30 cellular contexts compared by ENCODE assay signal in the genomic region with DNA sequence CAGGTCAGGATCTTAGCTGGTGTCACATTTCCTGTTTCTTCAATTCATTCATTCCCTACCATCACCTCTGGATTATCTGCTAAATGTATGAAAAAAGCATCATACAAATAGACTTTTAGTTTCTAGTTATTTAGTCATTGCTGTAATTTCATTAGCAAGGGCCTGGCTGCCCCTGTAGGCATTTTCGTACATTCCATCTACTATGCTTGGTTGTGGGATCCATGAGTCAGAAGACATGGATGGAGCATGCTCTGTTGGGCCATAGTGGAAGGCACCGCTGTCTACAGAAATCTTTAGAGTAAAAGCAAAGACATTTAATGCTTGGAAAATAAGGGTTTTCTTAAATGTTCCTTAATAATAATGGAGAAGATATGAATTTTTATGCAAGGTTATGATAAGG.
A peak's percentile ranks its signal among the peaks of the same experiment; 100 is the strongest.
DNase-seq lines count a peak whose midpoint lies in the region; ATAC-seq and TF ChIP-seq lines count a peak whose summit lies in the region.
"Had no signal": no experiment of that assay in that cellular context is flagged by ENCODE, and none has a peak within 500 bp of the region (broad histone marks: within the 10 kb centered on the region; RNA-seq: fewer than 3 reads in every experiment).

No MANE protein-coding gene starts in this region.

- ATAC-seq in body of pancreas: no peak
- ATAC-seq: A549; CD8-positive, alpha-beta T cell had no signal

- H3K9me3 ChIP-seq in trophoblast cell (ENCODE audit: insufficient read depth, low read depth, low read length): no peaks in the 10 kb centered on the region
- H3K9me3 ChIP-seq in body of pancreas: no peaks in the 10 kb centered on the region
- H3K9me3 ChIP-seq: A549; BE2C; BLaER1; BLaER1 treated with 17β-estradiol and CSF1 and Interleukin-3, amounts not matched to agents 10 nM and 100 nM; Caco-2 had no signal

- H3K9ac ChIP-seq in KMS-11: no peak overlapping the region
- H3K9ac ChIP-seq in trophoblast cell (ENCODE audit: low read length): no peak overlapping the region
- H3K9ac ChIP-seq: BLaER1; BLaER1 treated with 17β-estradiol and CSF1 and Interleukin-3, amounts not matched to agents 10 nM and 100 nM had no signal

- no peak overlapping the region for H4K12ac ChIP-seq in trophoblast cell (ENCODE audit: low read depth, low read length)

- H4K20me1 ChIP-seq in KMS-11 (ENCODE audit: insufficient read depth): no peaks in the 10 kb centered on the region
- H4K20me1 ChIP-seq: BLaER1; BLaER1 treated with 17β-estradiol and CSF1 and Interleukin-3, amounts not matched to agents 10 nM and 100 nM had no signal

- peaks cover 50% of the 10 kb centered on the region for H3K4me1 ChIP-seq in KMS-11 (ENCODE audit: low read depth, poor library complexity, severe bottlenecking)
- H3K4me1 ChIP-seq in trophoblast cell (ENCODE audit: control insufficient read depth in 1 of 2, insufficient read depth in 2 of 2, low read length in 2 of 2): no peaks in the 10 kb centered on the region
- no peaks in the 10 kb centered on the region for H3K4me1 ChIP-seq in body of pancreas
- H3K4me1 ChIP-seq: A549; BE2C; BLaER1; BLaER1 treated with 17β-estradiol and CSF1 and Interleukin-3, amounts not matched to agents 10 nM and 100 nM; Caco-2 had no signal

- peak; percentile 1 for DNase-seq in EH (ENCODE audit: low read depth)
- peak; percentile 65 to 70 for DNase-seq in trophoblast cell
- no peak for DNase-seq in body of pancreas
- no peak for DNase-seq in Kasumi-1 (lab: John Stamatoyannopoulos, UW)
- no peak for DNase-seq in posterior vena cava (ENCODE audit: low spot score)
- DNase-seq: 8988T; ACHN; AML-193; BE2C; C1 segment of cervical spinal cord; Caco-2; Calu3; CD4-positive, alpha-beta memory T cell; CD4-positive, alpha-beta T cell; CD4-positive, CD25-positive, alpha-beta regulatory T cell; CD8-positive, alpha-beta memory T cell; CD8-positive, alpha-beta T cell; COR-L47; DMS 273 treated with DMSO at 0.1 percent for 48 hours; DMS153; DMS79; DMS79 treated with DMSO at 0.1 percent for 48 hours; DND-41; EL had no signal

- no peaks in the 10 kb centered on the region for H3K36me3 ChIP-seq in KMS-11 (ENCODE audit: insufficient read depth)
- no peaks in the 10 kb centered on the region for H3K36me3 ChIP-seq in trophoblast cell (ENCODE audit: control insufficient read depth in 1 of 2, insufficient read depth in 2 of 2, low read length in 2 of 2)
- H3K36me3 ChIP-seq in body of pancreas (replicated peaks in 1 of 2; ENCODE audit: insufficient read depth in 1 of 2, low read depth in 2 of 2): no peaks in the 10 kb centered on the region
- H3K36me3 ChIP-seq: BE2C; BLaER1; BLaER1 treated with 17β-estradiol and CSF1 and Interleukin-3, amounts not matched to agents 10 nM and 100 nM had no signal

- H2BK12ac ChIP-seq in trophoblast cell (ENCODE audit: low read length): no peak overlapping the region

- intact Hi-C loops in body of pancreas (cut with DNase I): no loop called here
- intact Hi-C loops in posterior vena cava (cut with DNase I): no loop called here

- H3K4me2 ChIP-seq in KMS-11 (peak overlapping the region; percentile 27; the same call in 1 of the 2 replicates), trophoblast cell (ENCODE audit: low read length) (no peak overlapping the region)
- H3K4me2 ChIP-seq: A549; BLaER1; BLaER1 treated with 17β-estradiol and CSF1 and Interleukin-3, amounts not matched to agents 10 nM and 100 nM had no signal

- no peak overlapping the region for H3K4ac ChIP-seq in trophoblast cell (ENCODE audit: low read depth, low read length)

- TF ChIP-seq CTCF in KMS-11 (conservative IDR thresholded peaks at IDR 0.05; ENCODE audit: low read depth, low read length): no peak
- no peak for TF ChIP-seq CTCF in body of pancreas (IDR thresholded peaks at IDR 0.05)

- H3K4me3 ChIP-seq in KMS-11 (IDR thresholded peaks at IDR 0.05; ENCODE audit: insufficient read depth, low read depth, low read length) (no peak overlapping the region), trophoblast cell (ENCODE audit: low read depth, low read length) (no peak overlapping the region), body of pancreas (no peak overlapping the region)
- H3K4me3 ChIP-seq: A549; BLaER1; BLaER1 treated with 17β-estradiol and CSF1 and Interleukin-3, amounts not matched to agents 10 nM and 100 nM had no signal

- H2BK5ac ChIP-seq in trophoblast cell (ENCODE audit: low read depth, low read length, poor library complexity): no peak overlapping the region

- H3K27ac ChIP-seq in KMS-11 (no peak overlapping the region), trophoblast cell (ENCODE audit: low read depth, low read length) (no peak overlapping the region), body of pancreas (no peak overlapping the region)
- H3K27ac ChIP-seq: 22Rv1; A549; BLaER1; BLaER1 treated with 17β-estradiol and CSF1 and Interleukin-3, amounts not matched to agents 10 nM and 100 nM; C4-2B had no signal

- no peaks in the 10 kb centered on the region for H3K79me2 ChIP-seq in KMS-11 (ENCODE audit: insufficient read depth, low read depth)
- no peaks in the 10 kb centered on the region for H3K79me2 ChIP-seq in trophoblast cell (ENCODE audit: control insufficient read depth, insufficient read depth, low read length, poor library complexity)

- TF ChIP-seq POLR2A in body of pancreas (IDR thresholded peaks at IDR 0.05): no peak

- H2AK5ac ChIP-seq in trophoblast cell (ENCODE audit: low read length): no peak overlapping the region

- H3K79me1 ChIP-seq in trophoblast cell (ENCODE audit: low read length): no peaks in the 10 kb centered on the region

- no peak overlapping the region for H3K18ac ChIP-seq in trophoblast cell (ENCODE audit: low read length)

- H3K27me3 ChIP-seq in KMS-11 (ENCODE audit: insufficient read depth, low read depth): no peaks in the 10 kb centered on the region
- H3K27me3 ChIP-seq in trophoblast cell (ENCODE audit: insufficient read depth, low read length): no peaks in the 10 kb centered on the region
- no peaks in the 10 kb centered on the region for H3K27me3 ChIP-seq in body of pancreas
- H3K27me3 ChIP-seq: BE2C; BLaER1; BLaER1 treated with 17β-estradiol and CSF1 and Interleukin-3, amounts not matched to agents 10 nM and 100 nM had no signal

- H2AFZ ChIP-seq in KMS-11 (ENCODE audit: low read depth) (no peak overlapping the region), trophoblast cell (ENCODE audit: insufficient read depth, low read length, poor library complexity) (no peak overlapping the region)

- H3K14ac ChIP-seq in trophoblast cell (ENCODE audit: low read length): no peak overlapping the region

- H2BK120ac ChIP-seq in trophoblast cell (ENCODE audit: insufficient read depth, low read length, poor library complexity): no peak overlapping the region

- no peak overlapping the region for H4K91ac ChIP-seq in trophoblast cell (ENCODE audit: low read depth, low read length)

- H3K23ac ChIP-seq in trophoblast cell (ENCODE audit: low read length): no peak overlapping the region

- no peak overlapping the region for H4K8ac ChIP-seq in trophoblast cell (ENCODE audit: low read depth, low read length)

- no CpG with 5 or more reads among the region's 2 CpGs for WGBS in trophoblast cell (ENCODE audit: extremely low coverage, insufficient coverage, insufficient read length)
- WGBS in body of pancreas, 2 donors: 86 to 94% methylated on average over 2 of the region's 2 CpGs

Comparison
In these comparisons a context has a peak if more than half of its experiments do, and no peak if none do; other contexts are left out.
1. DNase-seq: peak in EH (single experiment) and trophoblast cell (2 of 2); none in body of pancreas (0 of 4), Kasumi-1 (0 of 2) and posterior vena cava (single experiment).